In the genomic region with DNA sequence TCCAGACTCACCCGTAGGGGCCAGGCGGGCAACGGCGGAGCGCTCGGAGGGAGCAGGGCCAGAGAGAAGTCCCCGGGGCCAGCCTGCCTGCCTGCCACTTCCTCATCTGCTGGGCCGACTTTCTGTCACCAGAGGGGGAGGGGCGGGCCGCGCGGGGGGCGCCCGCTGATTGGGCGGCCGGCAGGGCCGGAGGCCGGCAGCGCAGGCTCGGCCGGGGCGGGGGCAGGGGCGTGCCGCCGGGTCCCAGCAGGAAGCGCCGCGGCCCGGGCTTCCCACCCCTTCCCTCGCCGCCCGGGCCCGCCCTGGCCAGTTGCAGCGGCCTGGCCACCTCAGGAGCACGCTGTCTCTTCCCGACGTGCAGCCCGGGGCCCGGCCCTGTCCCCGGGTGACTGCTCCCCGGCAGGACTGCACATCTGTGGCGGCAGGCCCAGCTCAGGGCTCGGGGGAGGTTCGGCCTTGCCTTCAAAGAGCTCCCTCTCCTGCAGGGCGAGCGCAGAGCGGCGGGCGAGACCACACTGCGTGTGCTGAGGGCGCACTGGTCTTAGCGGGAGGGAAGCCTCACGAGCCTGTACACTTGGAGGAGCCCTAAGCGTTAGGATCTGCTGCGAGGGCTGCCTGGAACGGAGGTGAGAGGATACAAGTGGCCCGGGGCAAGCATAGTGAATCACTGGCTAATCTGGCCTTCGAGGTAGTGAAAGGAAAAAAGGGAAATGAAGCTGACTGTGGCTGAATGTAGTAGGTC, we compare ENCODE assay signal across 1 cellular context.
TF ChIP-seq lines count a peak whose summit lies in the region.

Gene ELOVL1 (minus strand): TSS at position 108 of the 742 bp plus-strand sequence. CDS start 2,402 bp downstream, outside the sequence.

TF ChIP-seq in HepG2, 621 proteins besides CTCF, POLR2A, EP300 and RAD21 (continued from another document):
- TF ChIP-seq BRCA1 (CRISPR knock-in tag; IDR thresholded peaks at IDR 0.05) (0 out of 2 replicates have a peak, but pooled peaks have one; percentile 50), HOXD1 (CRISPR knock-in tag; IDR thresholded peaks at IDR 0.05) (0 out of 2 replicates have a peak, but pooled peaks have one; percentile 71), KDM3A (CRISPR knock-in tag; IDR thresholded peaks at IDR 0.05; ENCODE audit: low read depth) (peak; percentile 80), ZNF264 (CRISPR knock-in tag; IDR thresholded peaks at IDR 0.05) (peak; percentile 72; the same call in 1 of the 2 replicates), SPEN (CRISPR knock-in tag; IDR thresholded peaks at IDR 0.05; ENCODE audit: low read depth) (peak; percentile 90), THAP7 (CRISPR knock-in tag; IDR thresholded peaks at IDR 0.05) (peak; percentile 74; the same call in 1 of the 2 replicates), RBAK (CRISPR knock-in tag; IDR thresholded peaks at IDR 0.05) (no peak), ATRX (CRISPR knock-in tag; IDR thresholded peaks at IDR 0.05; ENCODE audit: borderline replicate concordance) (no peak), KAT7 (CRISPR knock-in tag; IDR thresholded peaks at IDR 0.05; ENCODE audit: borderline replicate concordance) (peak; percentile 75; the same call in 1 of the 2 replicates), SKIL (CRISPR knock-in tag; IDR thresholded peaks at IDR 0.05; ENCODE audit: borderline replicate concordance) (peak; percentile 62; the same call in 1 of the 2 replicates), ZNF609 (CRISPR knock-in tag; IDR thresholded peaks at IDR 0.05; ENCODE audit: borderline replicate concordance) (no peak), CHD2 (IDR thresholded peaks at IDR 0.05; ENCODE audit: low read depth, low read length) (no peak)
- TF ChIP-seq, protein P1, sequence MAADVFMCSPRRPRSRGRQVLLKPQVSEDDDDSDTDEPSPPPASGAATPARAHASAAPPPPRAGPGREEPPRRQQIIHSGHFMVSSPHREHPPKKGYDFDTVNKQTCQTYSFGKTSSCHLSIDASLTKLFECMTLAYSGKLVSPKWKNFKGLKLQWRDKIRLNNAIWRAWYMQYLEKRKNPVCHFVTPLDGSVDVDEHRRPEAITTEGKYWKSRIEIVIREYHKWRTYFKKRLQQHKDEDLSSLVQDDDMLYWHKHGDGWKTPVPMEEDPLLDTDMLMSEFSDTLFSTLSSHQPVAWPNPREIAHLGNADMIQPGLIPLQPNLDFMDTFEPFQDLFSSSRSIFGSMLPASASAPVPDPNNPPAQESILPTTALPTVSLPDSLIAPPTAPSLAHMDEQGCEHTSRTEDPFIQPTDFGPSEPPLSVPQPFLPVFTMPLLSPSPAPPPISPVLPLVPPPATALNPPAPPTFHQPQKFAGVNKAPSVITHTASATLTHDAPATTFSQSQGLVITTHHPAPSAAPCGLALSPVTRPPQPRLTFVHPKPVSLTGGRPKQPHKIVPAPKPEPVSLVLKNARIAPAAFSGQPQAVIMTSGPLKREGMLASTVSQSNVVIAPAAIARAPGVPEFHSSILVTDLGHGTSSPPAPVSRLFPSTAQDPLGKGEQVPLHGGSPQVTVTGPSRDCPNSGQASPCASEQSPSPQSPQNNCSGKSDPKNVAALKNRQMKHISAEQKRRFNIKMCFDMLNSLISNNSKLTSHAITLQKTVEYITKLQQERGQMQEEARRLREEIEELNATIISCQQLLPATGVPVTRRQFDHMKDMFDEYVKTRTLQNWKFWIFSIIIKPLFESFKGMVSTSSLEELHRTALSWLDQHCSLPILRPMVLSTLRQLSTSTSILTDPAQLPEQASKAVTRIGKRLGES (CRISPR knock-in tag; IDR thresholded peaks at IDR 0.05; ENCODE audit: borderline replicate concordance), result 0 out of 2 replicates have a peak, but pooled peaks have one; percentile 21
